24 cellular contexts compared by ENCODE assay signal in the genomic region with DNA sequence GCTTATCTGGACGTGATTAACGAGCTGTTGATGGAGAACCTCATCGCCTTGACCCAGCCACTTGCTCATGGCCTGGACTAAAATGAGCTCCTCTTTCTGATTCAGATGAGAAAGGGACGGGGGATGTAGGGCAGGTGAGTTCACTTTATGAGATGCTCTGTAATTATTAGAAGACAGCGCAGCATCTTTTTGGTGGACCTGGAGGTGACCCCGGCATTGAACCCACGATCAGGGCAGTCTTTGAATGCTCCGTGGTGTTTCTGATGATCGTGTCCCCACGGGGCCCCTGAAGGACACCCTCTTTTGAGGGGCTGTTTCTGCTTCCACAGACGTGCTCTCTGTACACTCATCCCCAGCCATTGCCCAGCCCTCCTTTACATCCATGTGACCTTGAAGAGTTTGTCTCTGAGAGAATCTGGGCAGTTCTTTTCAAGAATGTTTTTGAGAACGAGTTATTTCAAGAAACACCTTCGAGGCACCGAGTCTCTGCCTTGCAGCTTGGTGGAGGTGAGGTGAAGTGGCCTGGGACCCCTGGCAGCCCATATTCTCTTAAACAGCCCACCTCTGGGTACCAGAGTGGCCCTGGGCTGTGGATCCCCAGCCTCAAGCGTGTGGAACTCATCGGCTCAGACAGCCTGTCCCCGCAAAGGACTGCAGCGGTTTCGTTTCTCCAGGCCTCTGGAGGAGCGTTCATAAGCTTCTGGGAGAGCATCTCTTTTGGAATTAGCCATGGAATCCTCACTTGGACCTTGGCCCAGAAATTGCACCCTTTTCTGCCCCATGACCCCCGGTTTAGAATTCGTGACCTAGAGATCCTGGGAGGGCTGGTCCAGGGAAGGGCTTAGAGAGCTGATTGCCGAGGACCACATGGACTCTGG. TPM values are rescaled to one million over a fixed set of nuclear protein-coding genes. Genes with fewer than 3 reads are reported as not detected.
DNase-seq lines count a peak whose midpoint lies in the region; ATAC-seq and TF ChIP-seq lines count a peak whose summit lies in the region.
"Had no signal": no experiment of that assay in that cellular context is flagged by ENCODE, and none has a peak within 500 bp of the region (broad histone marks: within the 10 kb centered on the region; RNA-seq: fewer than 3 reads in every experiment).

No MANE protein-coding gene starts in this region.

- H3K9me2 ChIP-seq in GM23248 (ENCODE audit: insufficient read depth): no peaks in the 10 kb centered on the region

- DNase-seq in GM23248 (no peak), brain microvascular endothelial cell (no peak), lower lobe of right lung (peak; percentile 26), spleen (peak; percentile 60), GM10248 (ENCODE audit: extremely low spot score) (no peak), Ammon's horn (ENCODE audit: low spot score) (no peak)
- DNase-seq: ACHN; activated CD4-positive, alpha-beta T cell treated with anti-CD3 and anti-CD28 coated beads for 36 hours; amniotic stem cell; DMS153; NCI-H1048; NCI-H1694 treated with DMSO at 0.1 percent for 48 hours; NCI-H446 treated with DMSO at 0.1 percent for 48 hours; stimulated activated naive CD4-positive, alpha-beta T cell treated with Interleukin-2 at 50 U/mL for 16 hours; T1000; testis had no signal

- CTCF ChIA-PET in GM10248 (lab: Yijun Ruan, JAX): interaction anchor here (1.0 kb wide), 1 partner anchor 12 kb away, joined by 3 read pairs; no protein-coding TSS in a partner anchor

- H3K9ac ChIP-seq in GM23248: peak overlapping the region; percentile 21; the same call in 1 of the 2 replicates
- H3K9ac ChIP-seq: BLaER1 treated with 17β-estradiol and CSF1 and Interleukin-3, amounts not matched to agents 10 nM and 100 nM had no signal

- intact Hi-C loops in lower lobe of right lung (cut with DNase I) (no loop called here), spleen (cut with DNase I; ENCODE audit: low total_unique reads) (loop anchor here (10.0 kb wide), 1 partner anchor 293 kb away; no protein-coding TSS in a partner anchor)

- H3K36me3 ChIP-seq in GM23248 (ENCODE audit: low read depth): peaks cover 28% of the 10 kb centered on the region
- peaks cover 84% of the 10 kb centered on the region for H3K36me3 ChIP-seq in brain microvascular endothelial cell (replicated peaks)
- H3K36me3 ChIP-seq in lower lobe of right lung: no peaks in the 10 kb centered on the region
- no peaks in the 10 kb centered on the region for H3K36me3 ChIP-seq in spleen
- H3K36me3 ChIP-seq: HAP-1, left lung, neutrophil had no signal

- peaks cover 14% of the 10 kb centered on the region for H3K4me1 ChIP-seq in GM23248 (ENCODE audit: insufficient read depth)
- H3K4me1 ChIP-seq in lower lobe of right lung: no peaks in the 10 kb centered on the region
- peaks cover 0 to 37% (median 15%) of the 10 kb centered on the region in 6 donors for H3K4me1 ChIP-seq in spleen
- H3K4me1 ChIP-seq: HAP-1, left lung, testis had no signal

- no peak for TF ChIP-seq POLR2A in spleen (IDR thresholded peaks at IDR 0.05)

- peaks cover 77% of the 10 kb centered on the region for H3F3A ChIP-seq in GM23248 (ENCODE audit: insufficient read depth)

- H3K27me3 ChIP-seq in GM23248 (replicated peaks; ENCODE audit: insufficient read depth): no peaks in the 10 kb centered on the region
- no peaks in the 10 kb centered on the region for H3K27me3 ChIP-seq in brain microvascular endothelial cell (replicated peaks)
- H3K27me3 ChIP-seq in lower lobe of right lung (ENCODE audit: low read depth): no peaks in the 10 kb centered on the region
- H3K27me3 ChIP-seq in spleen (replicated peaks in 1 of 7): no peaks in the 10 kb centered on the region
- H3K27me3 ChIP-seq: left lung, testis had no signal

- peaks cover 100% of the 10 kb centered on the region for H3K79me2 ChIP-seq in GM23248 (ENCODE audit: insufficient read depth)

- H3K27ac ChIP-seq in GM23248 (peak overlapping the region; percentile 56), brain microvascular endothelial cell (peak overlapping the region; percentile 53), lower lobe of right lung (no peak overlapping the region), spleen (peak overlapping the region in 4 of 8 donors; percentile 38 to 46 (median 44))
- H3K27ac ChIP-seq: BLaER1 treated with 17β-estradiol and CSF1 and Interleukin-3, amounts not matched to agents 10 nM and 100 nM; left lung; neutrophil; testis; VCaP had no signal

- H3K9me3 ChIP-seq in GM23248 (ENCODE audit: low read depth): no peaks in the 10 kb centered on the region
- H3K9me3 ChIP-seq in lower lobe of right lung: no peaks in the 10 kb centered on the region
- no peaks in the 10 kb centered on the region for H3K9me3 ChIP-seq in spleen
- H3K9me3 ChIP-seq: BLaER1 treated with 17β-estradiol and CSF1 and Interleukin-3, amounts not matched to agents 10 nM and 100 nM; HAP-1; left lung; neutrophil; testis had no signal

- no peak overlapping the region for H3K4me2 ChIP-seq in GM23248 (ENCODE audit: unreplicated experiment)

- H4K20me1 ChIP-seq in GM23248 (ENCODE audit: insufficient read depth): peaks cover 10% of the 10 kb centered on the region

- no peak overlapping the region for H2AFZ ChIP-seq in GM23248

- POLR2A ChIA-PET in GM10248 (lab: Yijun Ruan, JAX): no interaction called here

- 83% methylated on average over 22 to 23 of the region's 23 CpGs for WGBS in GM23248 (ENCODE audit: low coverage in 1 of 2, low lambda C conversion rate in 2 of 2, missing lambda C conversion rate in 2 of 2), 2 experiments
- WGBS in spleen, 5 donors: 72 to 84% (median 80%) methylated on average over 23 of the region's 23 CpGs

- TF ChIP-seq CTCF in brain microvascular endothelial cell (IDR thresholded peaks at IDR 0.05; ENCODE audit: low read depth, low read length, missing control alignments) (no peak), lower lobe of right lung (IDR thresholded peaks at IDR 0.05) (no peak), spleen (IDR thresholded peaks at IDR 0.05 in 8 of 11, conservative IDR thresholded peaks at IDR 0.05 in 3 of 11) (no peak), GM10248 (IDR thresholded peaks at IDR 0.05; ENCODE audit: control extremely low read depth, extremely low read depth, low read depth, missing control alignments) (no peak)

- H3K4me3 ChIP-seq in GM23248 (no peak overlapping the region), brain microvascular endothelial cell (ENCODE audit: low read depth, low read length) (no peak overlapping the region), lower lobe of right lung (no peak overlapping the region), spleen (no peak overlapping the region)
- H3K4me3 ChIP-seq: BLaER1 treated with 17β-estradiol and CSF1 and Interleukin-3, amounts not matched to agents 10 nM and 100 nM; HAP-1; left lung; testis had no signal

- in situ Hi-C loops in GM23248 (cut with MboI): no loop called here
- in situ Hi-C loops in brain microvascular endothelial cell (cut with HindIII; ENCODE audit: low pct_ligation_motif_present, low sequenced_read_pairs): no loop called here

- ATAC-seq in lower lobe of right lung (no peak), GM21447 (IDR thresholded peaks at IDR 0.05; ENCODE audit: unreplicated experiment) (no peak)
- ATAC-seq: activated CD4-positive, alpha-beta T cell treated with anti-CD3 and anti-CD28 coated beads for 36 hours; activated T-helper 17 cell treated with anti-CD3 and anti-CD28 coated beads, Interleukin-2, amount 50 U/mL, for 72 hours; left lung had no signal

RNA-seq across cellular contexts. Expression of a gene that starts 50.3 kb away (rescaled TPM):
- total RNA-seq in GM23248 (2014; rRNA removed; shearing (Covaris generic)): 812 and 897 TPM in 2 replicates
- polyA plus RNA-seq in GM23248 (2016; fragmentation: Nextera tagmentation; extraction: Ambion mirVana): 206 and 211 TPM in 2 replicates
- total RNA-seq in lower lobe of right lung: 29.0 TPM
- total RNA-seq in spleen: 10 to 100 TPM; 14.6 to 50.6 (median 28.9) TPM
- 10 to 100 TPM in 1 of 3 donors, 1 to 10 TPM in 2; 2.6 to 12.2 (median 3.1) TPM for polyA plus RNA-seq in spleen
- total RNA-seq: SK-MEL-5 had no signal

Comparison
In these comparisons a context has a peak if more than half of its experiments do, and no peak if none do; other contexts are left out.
1. DNase-seq: peak in lower lobe of right lung (single experiment) and spleen (single experiment); none in GM23248 (single experiment), brain microvascular endothelial cell (single experiment), GM10248 (single experiment) and Ammon's horn (single experiment).
2. RNA of a gene that starts 50.3 kb away (total RNA-seq): 812 to 897 TPM in GM23248; 29.0 TPM in lower lobe of right lung (single experiment) and 14.6 to 50.6 TPM in spleen; every median in the first group is over 10 times any median in the second.